1 cellular context compared by ENCODE assay signal in the genomic region with DNA sequence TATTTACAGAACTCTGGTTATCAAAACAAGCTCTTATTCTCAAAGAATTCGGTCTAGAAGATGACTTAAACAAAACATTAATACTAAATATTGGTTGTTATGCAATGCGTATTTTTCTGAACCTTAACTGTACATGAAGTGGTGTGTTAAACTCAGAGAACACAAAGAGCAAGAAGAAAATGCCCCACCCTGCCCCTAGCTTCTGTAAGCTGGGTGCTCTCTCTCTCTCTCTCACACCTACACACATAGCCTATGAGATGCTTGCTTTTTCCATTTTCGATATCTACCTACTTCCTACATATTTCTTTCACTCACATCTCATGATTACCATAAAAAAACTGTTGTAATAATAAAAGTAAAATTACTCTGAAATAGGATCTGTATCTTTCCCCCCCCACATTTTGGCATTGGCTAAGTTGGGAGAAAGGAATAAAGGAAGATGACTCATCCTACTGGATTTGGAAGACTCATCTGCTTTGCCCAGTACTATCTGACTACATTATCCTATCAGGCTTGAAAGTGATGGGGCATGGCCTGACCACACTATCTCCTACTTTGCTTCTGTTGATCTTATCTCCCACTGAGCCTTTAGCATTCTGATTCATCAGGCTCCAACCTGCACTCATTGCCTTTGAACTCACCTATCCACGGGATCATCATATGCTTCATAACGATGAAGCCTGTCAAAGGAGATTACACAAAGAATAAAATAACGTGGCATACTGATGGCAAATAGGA.
TF ChIP-seq lines count a peak whose summit lies in the region.

No MANE protein-coding gene starts in this region.

TF ChIP-seq in HepG2, 621 proteins besides CTCF, POLR2A, EP300 and RAD21 (continued from another document):
- TF ChIP-seq ZGPAT (CRISPR knock-in tag; IDR thresholded peaks at IDR 0.05) (0 out of 2 replicates have a peak, but pooled peaks have one; percentile 18), ZNF367 (CRISPR knock-in tag; IDR thresholded peaks at IDR 0.05; ENCODE audit: borderline replicate concordance) (no peak), ZSCAN9 (CRISPR knock-in tag; IDR thresholded peaks at IDR 0.05; ENCODE audit: borderline replicate concordance) (peak; percentile 25; the same call in 1 of the 2 replicates), RARA (CRISPR knock-in tag; IDR thresholded peaks at IDR 0.05) (peak; percentile 17; the same call in 1 of the 2 replicates), ISL2 (CRISPR knock-in tag; IDR thresholded peaks at IDR 0.05) (peak; percentile 43; the same call in 1 of the 2 replicates), TFE3 (CRISPR knock-in tag; IDR thresholded peaks at IDR 0.05) (peak; percentile 57; the same call in 1 of the 2 replicates), FOSL2 (CRISPR knock-in tag; IDR thresholded peaks at IDR 0.05) (peak; percentile 93), MED1 (CRISPR knock-in tag; IDR thresholded peaks at IDR 0.05) (peak; percentile 57), SOX5 (CRISPR knock-in tag; IDR thresholded peaks at IDR 0.05; ENCODE audit: borderline replicate concordance) (peak; percentile 57; the same call in 1 of the 2 replicates), IKZF5 (CRISPR knock-in tag; IDR thresholded peaks at IDR 0.05) (0 out of 2 replicates have a peak, but pooled peaks have one; percentile 52)
- TF ChIP-seq, protein P1, sequence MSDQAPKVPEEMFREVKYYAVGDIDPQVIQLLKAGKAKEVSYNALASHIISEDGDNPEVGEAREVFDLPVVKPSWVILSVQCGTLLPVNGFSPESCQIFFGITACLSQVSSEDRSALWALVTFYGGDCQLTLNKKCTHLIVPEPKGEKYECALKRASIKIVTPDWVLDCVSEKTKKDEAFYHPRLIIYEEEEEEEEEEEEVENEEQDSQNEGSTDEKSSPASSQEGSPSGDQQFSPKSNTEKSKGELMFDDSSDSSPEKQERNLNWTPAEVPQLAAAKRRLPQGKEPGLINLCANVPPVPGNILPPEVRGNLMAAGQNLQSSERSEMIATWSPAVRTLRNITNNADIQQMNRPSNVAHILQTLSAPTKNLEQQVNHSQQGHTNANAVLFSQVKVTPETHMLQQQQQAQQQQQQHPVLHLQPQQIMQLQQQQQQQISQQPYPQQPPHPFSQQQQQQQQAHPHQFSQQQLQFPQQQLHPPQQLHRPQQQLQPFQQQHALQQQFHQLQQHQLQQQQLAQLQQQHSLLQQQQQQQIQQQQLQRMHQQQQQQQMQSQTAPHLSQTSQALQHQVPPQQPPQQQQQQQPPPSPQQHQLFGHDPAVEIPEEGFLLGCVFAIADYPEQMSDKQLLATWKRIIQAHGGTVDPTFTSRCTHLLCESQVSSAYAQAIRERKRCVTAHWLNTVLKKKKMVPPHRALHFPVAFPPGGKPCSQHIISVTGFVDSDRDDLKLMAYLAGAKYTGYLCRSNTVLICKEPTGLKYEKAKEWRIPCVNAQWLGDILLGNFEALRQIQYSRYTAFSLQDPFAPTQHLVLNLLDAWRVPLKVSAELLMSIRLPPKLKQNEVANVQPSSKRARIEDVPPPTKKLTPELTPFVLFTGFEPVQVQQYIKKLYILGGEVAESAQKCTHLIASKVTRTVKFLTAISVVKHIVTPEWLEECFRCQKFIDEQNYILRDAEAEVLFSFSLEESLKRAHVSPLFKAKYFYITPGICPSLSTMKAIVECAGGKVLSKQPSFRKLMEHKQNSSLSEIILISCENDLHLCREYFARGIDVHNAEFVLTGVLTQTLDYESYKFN (CRISPR knock-in tag; conservative IDR thresholded peaks at IDR 0.05), result peak; percentile 25; the same call in 1 of the 2 replicates
